In the genomic region with DNA sequence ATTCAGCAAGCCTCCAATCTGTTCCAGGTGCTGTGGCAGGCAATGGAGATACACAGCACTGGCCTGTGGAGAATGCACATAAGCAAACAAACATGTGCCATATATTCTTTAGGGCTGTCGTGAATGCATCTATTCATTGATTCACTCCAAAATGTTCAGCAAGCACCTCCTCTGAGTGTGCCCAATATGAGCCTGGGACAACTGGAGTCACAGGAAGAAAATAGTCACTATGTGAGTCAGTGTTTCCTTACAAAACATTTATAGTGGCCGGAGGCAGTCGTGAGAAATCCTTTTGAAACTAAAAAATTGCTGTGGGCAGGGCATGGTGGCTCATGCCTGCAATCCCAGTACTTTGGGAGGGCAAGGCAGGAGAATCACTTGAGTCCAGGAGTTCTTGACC, we compare ENCODE assay signal across 17 cellular contexts.
"Had no signal": no experiment of that assay in that cellular context is flagged by ENCODE, and none has a peak within 500 bp of the region (broad histone marks: within the 10 kb centered on the region; RNA-seq: fewer than 3 reads in every experiment).

No MANE protein-coding gene starts in this region.

- H3K4me3 Mint-ChIP-seq: activated naive CD8-positive, alpha-beta T cell treated with anti-CD3 and anti-CD28 coated beads, Interleukin-2, amount 10 ng/mL, durations not matched to agents 7 days and 5 days; endodermal cell; natural killer cell treated with Interleukin-12 subunit alpha and Interleukin-12 subunit beta and Interleukin-15 and Interleukin-18, amount 100 ng/mL, for 72 hours; T-helper 2 cell treated with Interferon-gamma antibody and Interleukin-4, amounts not matched to agents 5 μg/mL and 100 μg/mL, for 36 hours had no signal

- H3K27ac Mint-ChIP-seq: activated naive CD8-positive, alpha-beta T cell treated with anti-CD3 and anti-CD28 coated beads, Interleukin-2, amount 10 ng/mL, durations not matched to agents 7 days and 5 days; endodermal cell; natural killer cell treated with Interleukin-12 subunit alpha and Interleukin-12 subunit beta and Interleukin-15 and Interleukin-18, amount 100 ng/mL, for 72 hours; T-helper 2 cell treated with Interferon-gamma antibody and Interleukin-4, amounts not matched to agents 5 μg/mL and 100 μg/mL, for 36 hours had no signal

- H3K4me1 Mint-ChIP-seq: activated naive CD8-positive, alpha-beta T cell treated with anti-CD3 and anti-CD28 coated beads, Interleukin-2, amount 10 ng/mL, durations not matched to agents 7 days and 5 days had no signal

- H3K36me3 Mint-ChIP-seq: activated naive CD8-positive, alpha-beta T cell treated with anti-CD3 and anti-CD28 coated beads, Interleukin-2, amount 10 ng/mL, durations not matched to agents 7 days and 5 days; natural killer cell treated with Interleukin-12 subunit alpha and Interleukin-12 subunit beta and Interleukin-15 and Interleukin-18, amount 100 ng/mL, for 72 hours had no signal

- DNase-seq: activated CD4-positive, alpha-beta T cell treated with anti-CD3 and anti-CD28 coated beads, Interleukin-2, amount 50 U/mL, for 1 hour; activated naive CD4-positive, alpha-beta T cell; activated naive CD8-positive, alpha-beta T cell treated with anti-CD3 and anti-CD28 coated beads, Interleukin-2, amount 10 ng/mL, durations not matched to agents 7 days and 5 days; activated T-cell treated with anti-CD3 and anti-CD28 coated beads for 4 hours; dorsolateral prefrontal cortex; endodermal cell; glutamatergic neuron; hypothalamus; kidney glomerular epithelial cell; mesendoderm; retina; stimulated activated CD4-positive, alpha-beta T cell treated with anti-CD3 and anti-CD28 coated beads, Interleukin-12 subunit alpha, Interleukin-12 subunit beta, amount 100 ng/mL, for 4 hours; stimulated activated CD4-positive, alpha-beta T cell treated with anti-CD3 and anti-CD28 coated beads, Interleukin-2, amount 100 ng/mL, for 24 hours; stomach had no signal

- H3K9me3 Mint-ChIP-seq: activated naive CD8-positive, alpha-beta T cell treated with anti-CD3 and anti-CD28 coated beads, Interleukin-2, amount 10 ng/mL, durations not matched to agents 7 days and 5 days; endodermal cell; natural killer cell treated with Interleukin-12 subunit alpha and Interleukin-12 subunit beta and Interleukin-15 and Interleukin-18, amount 100 ng/mL, for 72 hours; T-helper 2 cell treated with Interferon-gamma antibody and Interleukin-4, amounts not matched to agents 5 μg/mL and 100 μg/mL, for 36 hours had no signal

- ATAC-seq: esophagus mucosa; natural killer cell treated with Interleukin-12 subunit alpha and Interleukin-12 subunit beta and Interleukin-15 and Interleukin-18, amount 100 ng/mL, for 72 hours had no signal
